Comparison of ENCODE assay signal across 1 cellular context in genomic region chr9:34588671-34589370, GRCh38.
TF ChIP-seq lines count a peak whose summit lies in the region.

No MANE protein-coding gene starts in this region.

TF ChIP-seq in A549, 52 proteins besides CTCF, POLR2A, EP300 and RAD21:
- TF ChIP-seq TFCP2L1 (CRISPR knock-in tag; IDR thresholded peaks at IDR 0.05) (no peak), FOSB (CRISPR knock-in tag; IDR thresholded peaks at IDR 0.05) (no peak), BHLHE40 (IDR thresholded peaks at IDR 0.05; ENCODE audit: low read depth, low read length) (no peak), HOXB13 (CRISPR knock-in tag; IDR thresholded peaks at IDR 0.05; ENCODE audit: low read depth) (no peak), HES2 (IDR thresholded peaks at IDR 0.05) (no peak), RARB (CRISPR knock-in tag; IDR thresholded peaks at IDR 0.05) (no peak), HOXA7 (CRISPR knock-in tag; IDR thresholded peaks at IDR 0.05) (no peak), USF2 (IDR thresholded peaks at IDR 0.05) (no peak), PBX3 (IDR thresholded peaks at IDR 0.05) (no peak), HOXB5 (CRISPR knock-in tag; IDR thresholded peaks at IDR 0.05) (no peak), RCOR1 (IDR thresholded peaks at IDR 0.05; ENCODE audit: low read depth, low read length) (no peak), FOXS1 (CRISPR knock-in tag; IDR thresholded peaks at IDR 0.05) (no peak), RNF2 (IDR thresholded peaks at IDR 0.05; ENCODE audit: borderline replicate concordance, low read depth) (no peak), ZFP36 (IDR thresholded peaks at IDR 0.05; ENCODE audit: borderline replicate concordance, partially characterized antibody) (no peak), KDM1A (IDR thresholded peaks at IDR 0.05; ENCODE audit: low read depth) (no peak), TP53 (CRISPR knock-in tag; IDR thresholded peaks at IDR 0.05) (no peak)
